Comparison of ENCODE assay signal across 8 cellular contexts in genomic region chr7:33108931-33109757, GRCh38. TPM values are rescaled to one million over a fixed set of nuclear protein-coding genes. Genes with fewer than 3 reads are reported as not detected.
DNase-seq lines count a peak whose midpoint lies in the region; ATAC-seq, FAIRE-seq and TF ChIP-seq lines count a peak whose summit lies in the region.

A gene with protein sequence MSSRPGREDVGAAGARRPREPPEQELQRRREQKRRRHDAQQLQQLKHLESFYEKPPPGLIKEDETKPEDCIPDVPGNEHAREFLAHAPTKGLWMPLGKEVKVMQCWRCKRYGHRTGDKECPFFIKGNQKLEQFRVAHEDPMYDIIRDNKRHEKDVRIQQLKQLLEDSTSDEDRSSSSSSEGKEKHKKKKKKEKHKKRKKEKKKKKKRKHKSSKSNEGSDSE (minus strand): TSS chr7:33109404. CDS start chr7:33109372, 32 bp downstream.

- peak within 1 kb of the TSS; percentile 88 for H3K27ac ChIP-seq in left ventricle myocardium inferior (replicated peaks)

- peaks cover 50% of the 10 kb centered on the region for H3K4me1 ChIP-seq in left ventricle myocardium inferior

- peak; percentile 82 for DNase-seq in GM12865 (ENCODE audit: low read depth)
- peak; percentile 83 for DNase-seq in HEK293T (ENCODE audit: extremely low spot score)
- peak; percentile 57 for DNase-seq in MV-4-11 (lab: John Stamatoyannopoulos, UW)
- peak; percentile 9 to 62 for DNase-seq in SW 1271 (lab: John Stamatoyannopoulos, UW)
- DNase-seq in activated naive CD8-positive, alpha-beta T cell treated with anti-CD3 and anti-CD28 coated beads, Interleukin-2, amount 10 ng/mL, durations not matched to agents 7 days and 5 days = peak; percentile 89
- DNase-seq in left ventricle myocardium inferior = peak; percentile 69
- no peak for DNase-seq in pulmonary artery endothelial cell (ENCODE audit: low read depth, low spot score)
- peak; percentile 93 for DNase-seq in urothelium cell line (ENCODE audit: low spot score)

- H3K27me3 ChIP-seq in left ventricle myocardium inferior (ENCODE audit: low read depth) = no peaks in the 10 kb centered on the region

- H3K9me3 ChIP-seq in left ventricle myocardium inferior (replicated peaks) = no peaks in the 10 kb centered on the region

- POLR2A ChIA-PET in HEK293T (lab: Yijun Ruan, JAX) = interaction anchor here (1.0 to 1.9 kb wide), 6 partner anchors 18 to 152 kb away, joined by 3 to 6 read pairs (median 3); partner anchors contain the start of genes FKBP9 and NT5C3A
- POLR2A ChIA-PET in activated naive CD8-positive, alpha-beta T cell treated with anti-CD3 and anti-CD28 coated beads, Interleukin-2, amount 10 ng/mL, durations not matched to agents 7 days and 5 days (lab: Charles Lee) = interaction anchor here (0.6 to 3.4 kb wide), 6 partner anchors 21 to 217 kb away, joined by 3 to 22 read pairs (median 5); partner anchors contain the start of genes BBS9, KBTBD2 and NT5C3A

- H3K4me3 ChIP-seq in GM12865 (ENCODE audit: low read depth, low read length) (peak within 1 kb of the TSS; percentile 93), left ventricle myocardium inferior (peak within 1 kb of the TSS; percentile 77)

- FAIRE-seq in urothelium cell line (lab: Jason Lieb, UNC) = peak; percentile 17

- peaks cover 16% of the 10 kb centered on the region for H3K27me3 Mint-ChIP-seq in activated naive CD8-positive, alpha-beta T cell treated with anti-CD3 and anti-CD28 coated beads, Interleukin-2, amount 10 ng/mL, durations not matched to agents 7 days and 5 days

- H3K27ac Mint-ChIP-seq in activated naive CD8-positive, alpha-beta T cell treated with anti-CD3 and anti-CD28 coated beads, Interleukin-2, amount 10 ng/mL, durations not matched to agents 7 days and 5 days = peak within 1 kb of the TSS; percentile 77

- no peaks in the 10 kb centered on the region for H3K9me3 Mint-ChIP-seq in activated naive CD8-positive, alpha-beta T cell treated with anti-CD3 and anti-CD28 coated beads, Interleukin-2, amount 10 ng/mL, durations not matched to agents 7 days and 5 days

- ATAC-seq in activated naive CD8-positive, alpha-beta T cell treated with anti-CD3 and anti-CD28 coated beads, Interleukin-2, amount 10 ng/mL, durations not matched to agents 7 days and 5 days (ENCODE audit: low read depth) = peak; percentile 84

- H3K36me3 ChIP-seq in left ventricle myocardium inferior = no peaks in the 10 kb centered on the region

- intact Hi-C loops in left ventricle myocardium inferior (cut with micrococcal nuclease) = no loop called here

- H3K36me3 Mint-ChIP-seq in activated naive CD8-positive, alpha-beta T cell treated with anti-CD3 and anti-CD28 coated beads, Interleukin-2, amount 10 ng/mL, durations not matched to agents 7 days and 5 days = no peaks in the 10 kb centered on the region

- CTCF ChIA-PET in HEK293T (lab: Yijun Ruan, JAX) = interaction anchor here (0.6 to 1.1 kb wide), 4 partner anchors 263 to 1133 kb away, joined by 3 to 5 read pairs (median 3); no protein-coding TSS in a partner anchor

- peaks cover 19% of the 10 kb centered on the region for H3K4me1 Mint-ChIP-seq in activated naive CD8-positive, alpha-beta T cell treated with anti-CD3 and anti-CD28 coated beads, Interleukin-2, amount 10 ng/mL, durations not matched to agents 7 days and 5 days

- H3K4me3 Mint-ChIP-seq in activated naive CD8-positive, alpha-beta T cell treated with anti-CD3 and anti-CD28 coated beads, Interleukin-2, amount 10 ng/mL, durations not matched to agents 7 days and 5 days = peak within 1 kb of the TSS; percentile 85

- TF ChIP-seq CTCF in GM12865 (IDR thresholded peaks at IDR 0.05; ENCODE audit: insufficient read depth, low read depth, low read length, missing control alignments) (peak; percentile 56), left ventricle myocardium inferior (IDR thresholded peaks at IDR 0.05; ENCODE audit: borderline replicate concordance) (peak; percentile 80)

TF ChIP-seq in HEK293T, 16 proteins besides CTCF, POLR2A, EP300 and RAD21:
- TF ChIP-seq LEF1 (IDR thresholded peaks at IDR 0.05; ENCODE audit: borderline replicate concordance) (no peak), ARNT (IDR thresholded peaks at IDR 0.05) (peak; percentile 51; the same call in 1 of the 2 replicates), SP1 (IDR thresholded peaks at IDR 0.05) (no peak), FOXM1 (IDR thresholded peaks at IDR 0.05; ENCODE audit: borderline replicate concordance) (peak; percentile 44; the same call in 1 of the 2 replicates)

RNA-seq across cellular contexts. Expression of the gene that starts here (rescaled TPM):
- 10 to 100 TPM; 12.8 to 13.6 TPM for total RNA-seq in activated naive CD8-positive, alpha-beta T cell treated with anti-CD3 and anti-CD28 coated beads, Interleukin-2, amount 10 ng/mL, durations not matched to agents 7 days and 5 days
- total RNA-seq in left ventricle myocardium inferior (20.2 TPM), pulmonary artery endothelial cell (11.5 and 13.2 TPM in 2 replicates)
